Comparison of ENCODE assay signal across 19 cellular contexts in genomic region chr11:74650498-74650897, GRCh38. TPM values are rescaled to one million over a fixed set of nuclear protein-coding genes. Genes with fewer than 3 reads are reported as not detected.
A peak's percentile ranks its signal among the peaks of the same experiment; 100 is the strongest.
DNase-seq lines count a peak whose midpoint lies in the region; ATAC-seq and TF ChIP-seq lines count a peak whose summit lies in the region.
"Had no signal": no experiment of that assay in that cellular context is flagged by ENCODE, and none has a peak within 500 bp of the region (broad histone marks: within the 10 kb centered on the region; RNA-seq: fewer than 3 reads in every experiment).

No MANE protein-coding gene starts in this region.

- no peak overlapping the region for H3K4me3 Mint-ChIP-seq in activated T-helper 2 cell treated with anti-CD3 and anti-CD28 coated beads, Interferon-gamma antibody, Interleukin-2, Interleukin-4, amounts not matched to agents 10 μg/mL and 5 μg/mL and 100 μg/mL, durations not matched to agents 14 hours and 24 hours and 36 hours (ENCODE audit: low read depth)
- no peak overlapping the region for H3K4me3 Mint-ChIP-seq in glutamatergic neuron (ENCODE audit: unreplicated experiment)
- H3K4me3 Mint-ChIP-seq: activated B cell treated with CpG ODN at 0.5 μM for 24 hours, GM23338 had no signal

- H3K4me3 ChIP-seq in fibroblast of mammary gland (ENCODE audit: control insufficient read depth, low read depth, low read length) (no peak overlapping the region), colonic mucosa (no peak overlapping the region)
- H3K4me3 ChIP-seq: BLaER1 treated with 17β-estradiol and CSF1 and Interleukin-3, amounts not matched to agents 10 nM and 100 nM; GM23338; Peyer's patch; vagina had no signal

- peak; percentile 80 for DNase-seq in DMS79 (lab: John Stamatoyannopoulos, UW)
- peak; percentile 95 for DNase-seq in NCI-H2029 (lab: John Stamatoyannopoulos, UW)
- DNase-seq in fibroblast of mammary gland (ENCODE audit: low read depth): peak; percentile 96
- DNase-seq in myocyte (ENCODE audit: low read depth): peak; percentile 74
- no peak for DNase-seq in activated T-helper 2 cell treated with anti-CD3 and anti-CD28 coated beads, Interferon-gamma antibody, Interleukin-2, Interleukin-4, amounts not matched to agents 10 μg/mL and 5 μg/mL and 100 μg/mL, durations not matched to agents 14 hours and 24 hours and 36 hours (ENCODE audit: low spot score)
- no peak for DNase-seq in colonic mucosa
- DNase-seq in glutamatergic neuron: no peak
- DNase-seq: activated B cell treated with CpG ODN at 0.5 μM for 24 hours; activated naive CD4-positive, alpha-beta T cell treated with Interleukin-2 at 50 U/mL for 16 hours; brain microvascular endothelial cell; effector CD4-positive, alpha-beta T cell; NCI-H1105; occipital lobe; Peyer's patch; stimulated activated naive CD8-positive, alpha-beta T cell treated with anti-CD3 and anti-CD28 coated beads, Interleukin-15, Interleukin-2, amounts not matched to agents 100 U/mL and 50 U/mL, for 24 hours had no signal

- intact Hi-C loops in activated T-helper 2 cell treated with anti-CD3 and anti-CD28 coated beads, Interferon-gamma antibody, Interleukin-2, Interleukin-4, amounts not matched to agents 10 μg/mL and 5 μg/mL and 100 μg/mL, durations not matched to agents 14 hours and 24 hours and 36 hours (cut with micrococcal nuclease): no loop called here
- intact Hi-C loops in colonic mucosa (cut with DNase I): no loop called here

- TF ChIP-seq POLR2A in GM18505 (IDR thresholded peaks at IDR 0.05; ENCODE audit: borderline replicate concordance, extremely low read depth, insufficient read depth, insufficient read length): no peak

- peaks cover 2% of the 10 kb centered on the region for H3K4me1 Mint-ChIP-seq in activated T-helper 2 cell treated with anti-CD3 and anti-CD28 coated beads, Interferon-gamma antibody, Interleukin-2, Interleukin-4, amounts not matched to agents 10 μg/mL and 5 μg/mL and 100 μg/mL, durations not matched to agents 14 hours and 24 hours and 36 hours (ENCODE audit: low read depth)
- H3K4me1 Mint-ChIP-seq in glutamatergic neuron (ENCODE audit: low read depth, unreplicated experiment): no peaks in the 10 kb centered on the region
- H3K4me1 Mint-ChIP-seq: activated B cell treated with CpG ODN at 0.5 μM for 24 hours had no signal

- no peak overlapping the region for H3K27ac Mint-ChIP-seq in activated T-helper 2 cell treated with anti-CD3 and anti-CD28 coated beads, Interferon-gamma antibody, Interleukin-2, Interleukin-4, amounts not matched to agents 10 μg/mL and 5 μg/mL and 100 μg/mL, durations not matched to agents 14 hours and 24 hours and 36 hours
- no peak overlapping the region for H3K27ac Mint-ChIP-seq in glutamatergic neuron (ENCODE audit: unreplicated experiment)
- H3K27ac Mint-ChIP-seq: activated B cell treated with CpG ODN at 0.5 μM for 24 hours, GM23338 had no signal

- no peaks in the 10 kb centered on the region for H3K36me3 ChIP-seq in colonic mucosa
- H3K36me3 ChIP-seq: brain microvascular endothelial cell, vagina had no signal

- H3K27ac ChIP-seq in colonic mucosa: no peak overlapping the region
- H3K27ac ChIP-seq: BLaER1 treated with 17β-estradiol and CSF1 and Interleukin-3, amounts not matched to agents 10 nM and 100 nM; brain microvascular endothelial cell; Peyer's patch; vagina had no signal

- TF ChIP-seq CTCF in fibroblast of mammary gland (conservative IDR thresholded peaks at IDR 0.05; ENCODE audit: control insufficient read depth, insufficient read depth, low read depth, low read length): no peak
- no peak for TF ChIP-seq CTCF in colonic mucosa (IDR thresholded peaks at IDR 0.05)
- no peak for TF ChIP-seq CTCF in glutamatergic neuron (IDR thresholded peaks at IDR 0.05; ENCODE audit: partially characterized antibody, unreplicated experiment)

- ATAC-seq in GM18505 (IDR thresholded peaks at IDR 0.05; ENCODE audit: unreplicated experiment): no peak
- ATAC-seq: GM23338; stimulated activated naive CD8-positive, alpha-beta T cell treated with anti-CD3 and anti-CD28 coated beads, Interleukin-15, Interleukin-2, amounts not matched to agents 100 U/mL and 50 U/mL, for 24 hours had no signal

- no peaks in the 10 kb centered on the region for H3K27me3 ChIP-seq in colonic mucosa
- H3K27me3 ChIP-seq: BLaER1 treated with 17β-estradiol and CSF1 and Interleukin-3, amounts not matched to agents 10 nM and 100 nM; brain microvascular endothelial cell; Peyer's patch; vagina had no signal

- no peak overlapping the region for H3K9ac ChIP-seq in colonic mucosa (ENCODE audit: low read depth in 2 of 2, low read length in 2 of 2)
- H3K9ac ChIP-seq: BLaER1 treated with 17β-estradiol and CSF1 and Interleukin-3, amounts not matched to agents 10 nM and 100 nM had no signal

- no peaks in the 10 kb centered on the region for H3K9me3 ChIP-seq in colonic mucosa
- H3K9me3 ChIP-seq: BLaER1 treated with 17β-estradiol and CSF1 and Interleukin-3, amounts not matched to agents 10 nM and 100 nM; Peyer's patch; vagina had no signal

- peaks cover 61% of the 10 kb centered on the region for H3K36me3 Mint-ChIP-seq in activated T-helper 2 cell treated with anti-CD3 and anti-CD28 coated beads, Interferon-gamma antibody, Interleukin-2, Interleukin-4, amounts not matched to agents 10 μg/mL and 5 μg/mL and 100 μg/mL, durations not matched to agents 14 hours and 24 hours and 36 hours (ENCODE audit: low read depth)
- H3K36me3 Mint-ChIP-seq in glutamatergic neuron (ENCODE audit: unreplicated experiment): peaks cover 11% of the 10 kb centered on the region

- H3K4me1 ChIP-seq in colonic mucosa: no peaks in the 10 kb centered on the region
- H3K4me1 ChIP-seq: BLaER1 treated with 17β-estradiol and CSF1 and Interleukin-3, amounts not matched to agents 10 nM and 100 nM; Peyer's patch had no signal

- no peaks in the 10 kb centered on the region for H3K9me3 Mint-ChIP-seq in activated T-helper 2 cell treated with anti-CD3 and anti-CD28 coated beads, Interferon-gamma antibody, Interleukin-2, Interleukin-4, amounts not matched to agents 10 μg/mL and 5 μg/mL and 100 μg/mL, durations not matched to agents 14 hours and 24 hours and 36 hours
- no peaks in the 10 kb centered on the region for H3K9me3 Mint-ChIP-seq in glutamatergic neuron (ENCODE audit: unreplicated experiment)
- H3K9me3 Mint-ChIP-seq: activated B cell treated with CpG ODN at 0.5 μM for 24 hours, GM23338 had no signal

- H3K27me3 Mint-ChIP-seq in activated T-helper 2 cell treated with anti-CD3 and anti-CD28 coated beads, Interferon-gamma antibody, Interleukin-2, Interleukin-4, amounts not matched to agents 10 μg/mL and 5 μg/mL and 100 μg/mL, durations not matched to agents 14 hours and 24 hours and 36 hours (ENCODE audit: low read depth): no peaks in the 10 kb centered on the region
- peaks cover 2% of the 10 kb centered on the region for H3K27me3 Mint-ChIP-seq in glutamatergic neuron (ENCODE audit: unreplicated experiment)
- H3K27me3 Mint-ChIP-seq: activated B cell treated with CpG ODN at 0.5 μM for 24 hours had no signal

RNA-seq across cellular contexts. Expression of gene POLD3, which starts 58.1 kb away (rescaled TPM):
- 5.8 and 9.6 TPM in 2 replicates for total RNA-seq in myocyte
- polyA plus RNA-seq in myocyte (2012): 4.4 TPM
- 44.5 and 45.6 TPM in 2 replicates for total RNA-seq in activated T-helper 2 cell treated with anti-CD3 and anti-CD28 coated beads, Interferon-gamma antibody, Interleukin-2, Interleukin-4, amounts not matched to agents 10 μg/mL and 5 μg/mL and 100 μg/mL, durations not matched to agents 14 hours and 24 hours and 36 hours
- total RNA-seq in colonic mucosa: 10 to 100 TPM; 20.0 to 33.9 TPM
- total RNA-seq in glutamatergic neuron (ENCODE audit: unreplicated experiment): 9.0 TPM

Comparison
In these comparisons a context has a peak if more than half of its experiments do, and no peak if none do; other contexts are left out.
1. DNase-seq: peak in DMS79 (single experiment), NCI-H2029 (single experiment), fibroblast of mammary gland (single experiment) and myocyte (single experiment); none in activated T-helper 2 cell treated with anti-CD3 and anti-CD28 coated beads, Interferon-gamma antibody, Interleukin-2, Interleukin-4, amounts not matched to agents 10 μg/mL and 5 μg/mL and 100 μg/mL, durations not matched to agents 14 hours and 24 hours and 36 hours (single experiment), colonic mucosa (single experiment) and glutamatergic neuron (single experiment).